17 cellular contexts compared by ENCODE assay signal in the genomic region with DNA sequence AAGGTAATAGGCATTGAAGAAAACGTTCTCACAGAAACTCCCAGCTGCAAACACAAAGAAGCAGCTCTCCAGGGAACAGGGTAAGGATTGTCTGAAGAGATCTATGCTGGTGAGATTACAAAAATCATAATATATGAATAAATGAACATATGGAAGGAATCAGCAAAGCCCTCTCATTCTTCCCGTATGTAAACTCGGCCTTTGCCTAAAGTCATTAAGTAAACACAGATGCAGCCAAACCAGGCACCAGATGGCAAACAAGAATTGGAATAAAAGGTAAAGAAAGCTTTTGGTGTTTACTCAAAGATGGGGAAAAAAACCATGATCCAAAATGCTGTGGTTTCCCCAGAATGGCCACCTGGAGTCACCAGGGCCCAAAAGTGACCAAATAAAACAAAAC.
A peak's percentile ranks its signal among the peaks of the same experiment; 100 is the strongest.
DNase-seq lines count a peak whose midpoint lies in the region; ATAC-seq and TF ChIP-seq lines count a peak whose summit lies in the region.
"Had no signal": no experiment of that assay in that cellular context is flagged by ENCODE, and none has a peak within 500 bp of the region (broad histone marks: within the 10 kb centered on the region; RNA-seq: fewer than 3 reads in every experiment).

No MANE protein-coding gene starts in this region.

- peaks cover 20% of the 10 kb centered on the region for H3K4me1 ChIP-seq in SJSA1 (replicated peaks)
- H3K4me1 ChIP-seq in upper lobe of left lung: peaks cover 10 to 24% (median 17%) of the 10 kb centered on the region in 4 donors

- peaks cover 9% of the 10 kb centered on the region for H3K27me3 Mint-ChIP-seq in nephron progenitor cell (ENCODE audit: low read depth, poor library complexity)
- H3K27me3 Mint-ChIP-seq: activated CD4-positive, alpha-beta memory T cell treated with anti-CD3 and anti-CD28 coated beads, Interleukin-2, amount 10 ng/mL, durations not matched to agents 7 days and 5 days; stimulated activated naive CD8-positive, alpha-beta T cell treated with anti-CD3 and anti-CD28 coated beads, Interleukin-15, Interleukin-2, amounts not matched to agents 100 ng/mL and 50 ng/mL, for 24 hours had no signal

- TF ChIP-seq CTCF in nephron progenitor cell (IDR thresholded peaks at IDR 0.05) (no peak), upper lobe of left lung (IDR thresholded peaks at IDR 0.05) (no peak)

- peaks cover 8% of the 10 kb centered on the region for H3K9me3 ChIP-seq in SJSA1 (replicated peaks)
- no peaks in the 10 kb centered on the region for H3K9me3 ChIP-seq in upper lobe of left lung

- DNase-seq in AG08396 (ENCODE audit: low spot score) (peak; percentile 14), HT-29 (ENCODE audit: low spot score) (peak; percentile 34), SJSA1 (ENCODE audit: low read depth in 1 of 2, low spot score in 2 of 2) (no peak), iris pigment epithelial cell (ENCODE audit: low read depth) (peak; percentile 40), ACHN (no peak), nephron progenitor cell (no peak), inferior parietal cortex (ENCODE audit: extremely low spot score) (no peak), upper lobe of left lung (no peak)
- DNase-seq: activated CD4-positive, alpha-beta memory T cell treated with anti-CD3 and anti-CD28 coated beads, Interleukin-2, amount 10 ng/mL, durations not matched to agents 7 days and 5 days; activated naive CD4-positive, alpha-beta T cell; GF-D8; NCI-H187; retina; T-helper 9 cell had no signal

- H3K27ac Mint-ChIP-seq in nephron progenitor cell: no peak overlapping the region
- H3K27ac Mint-ChIP-seq: activated CD4-positive, alpha-beta memory T cell treated with anti-CD3 and anti-CD28 coated beads, Interleukin-2, amount 10 ng/mL, durations not matched to agents 7 days and 5 days; stimulated activated naive CD8-positive, alpha-beta T cell treated with anti-CD3 and anti-CD28 coated beads, Interleukin-15, Interleukin-2, amounts not matched to agents 100 ng/mL and 50 ng/mL, for 24 hours had no signal

- peaks cover 8% of the 10 kb centered on the region for H3K4me1 Mint-ChIP-seq in nephron progenitor cell
- H3K4me1 Mint-ChIP-seq: activated CD4-positive, alpha-beta memory T cell treated with anti-CD3 and anti-CD28 coated beads, Interleukin-2, amount 10 ng/mL, durations not matched to agents 7 days and 5 days had no signal

- H3K27ac ChIP-seq in SJSA1 (0 out of 2 replicates have a peak overlapping the region, but pooled peaks have one; percentile 12), upper lobe of left lung (no peak overlapping the region)
- H3K27ac ChIP-seq: BLaER1 had no signal

- H3K9me3 Mint-ChIP-seq in nephron progenitor cell: peaks cover 39% of the 10 kb centered on the region

- no peak for TF ChIP-seq EP300 in upper lobe of left lung (IDR thresholded peaks at IDR 0.05)

- in situ Hi-C loops in ACHN (cut with HindIII; ENCODE audit: low pct_ligation_motif_present, low pct_unique_long_range_greater_than_20kb, low sequenced_read_pairs): no loop called here

- no peak for TF ChIP-seq POLR2A in upper lobe of left lung (IDR thresholded peaks at IDR 0.05)

- no peak overlapping the region for H3K4me3 Mint-ChIP-seq in nephron progenitor cell
- H3K4me3 Mint-ChIP-seq: activated CD4-positive, alpha-beta memory T cell treated with anti-CD3 and anti-CD28 coated beads, Interleukin-2, amount 10 ng/mL, durations not matched to agents 7 days and 5 days; stimulated activated naive CD8-positive, alpha-beta T cell treated with anti-CD3 and anti-CD28 coated beads, Interleukin-15, Interleukin-2, amounts not matched to agents 100 ng/mL and 50 ng/mL, for 24 hours had no signal

- no peak for ATAC-seq in upper lobe of left lung (ENCODE audit: low FRiP score in 2 of 2)
- ATAC-seq: Panc1 had no signal

- H3K36me3 Mint-ChIP-seq in nephron progenitor cell (ENCODE audit: low read depth): peaks cover 38% of the 10 kb centered on the region

- 78% methylated on average over 3 of the region's 3 CpGs for WGBS in upper lobe of left lung, 2 donors

- no peaks in the 10 kb centered on the region for H3K36me3 ChIP-seq in SJSA1
- no peaks in the 10 kb centered on the region for H3K36me3 ChIP-seq in upper lobe of left lung

- H3K27me3 ChIP-seq in SJSA1 (replicated peaks): no peaks in the 10 kb centered on the region
- H3K27me3 ChIP-seq in upper lobe of left lung: no peaks in the 10 kb centered on the region
- H3K27me3 ChIP-seq: BLaER1 had no signal

- no peak overlapping the region for H3K4me3 ChIP-seq in SJSA1
- H3K4me3 ChIP-seq in upper lobe of left lung: no peak overlapping the region
- H3K4me3 ChIP-seq: BLaER1 had no signal

Comparison
In these comparisons a context has a peak if more than half of its experiments do, and no peak if none do; other contexts are left out.
1. DNase-seq: peak in AG08396 (single experiment), HT-29 (single experiment) and iris pigment epithelial cell (single experiment); none in SJSA1 (0 of 2), ACHN (single experiment), nephron progenitor cell (single experiment), inferior parietal cortex (single experiment) and upper lobe of left lung (0 of 2).